Comparison of ENCODE assay signal across 17 cellular contexts in genomic region chr4:11565213-11565612, GRCh38.
DNase-seq lines count a peak whose midpoint lies in the region; ATAC-seq, FAIRE-seq and TF ChIP-seq lines count a peak whose summit lies in the region.
"Had no signal": no experiment of that assay in that cellular context is flagged by ENCODE, and none has a peak within 500 bp of the region (broad histone marks: within the 10 kb centered on the region; RNA-seq: fewer than 3 reads in every experiment).

No MANE protein-coding gene starts in this region.

- peak; percentile 39 for FAIRE-seq in GM19239 (lab: Jason Lieb, UNC)
- FAIRE-seq: A204.1, D721Med had no signal

- DNase-seq in Calu3, result no peak
- DNase-seq in GM19239 (ENCODE audit: insufficient read length, low spot score), result no peak
- DNase-seq in GM03348 (ENCODE audit: low spot score), result no peak
- DNase-seq in NCI-H1417 (lab: John Stamatoyannopoulos, UW), result no peak
- DNase-seq: ACHN; BE2C; C1 segment of cervical spinal cord; CD4-positive, CD25-positive, alpha-beta regulatory T cell; CD8-positive, alpha-beta memory T cell; COR-L47; GM23248; HFFc6 had no signal

- peak; percentile 32 for ATAC-seq in HG03432 (IDR thresholded peaks at IDR 0.05; ENCODE audit: unreplicated experiment)
- peak; percentile 34 for ATAC-seq in stimulated activated memory B cell treated with anti-CD40 and anti-IgM and Interleukin-4, amounts not matched to agents 10 μg/mL and 1 μg/mL and 100 μg/mL, for 72 hours
- no peak for ATAC-seq in GM21619 (IDR thresholded peaks at IDR 0.05; ENCODE audit: unreplicated experiment)

- CTCF ChIA-PET in Calu3 (lab: Charles Lee), result no interaction called here

- peaks cover 16% of the 10 kb centered on the region for H3K4me1 Mint-ChIP-seq in Calu3 (ENCODE audit: low read depth, unreplicated experiment)
- peaks cover 19% of the 10 kb centered on the region for H3K4me1 Mint-ChIP-seq in stimulated activated memory B cell treated with anti-CD40 and anti-IgM and Interleukin-4, amounts not matched to agents 10 μg/mL and 1 μg/mL and 100 μg/mL, for 72 hours
- H3K4me1 Mint-ChIP-seq: CD4-positive, CD25-positive, alpha-beta regulatory T cell; CD8-positive, alpha-beta memory T cell had no signal

- no peaks in the 10 kb centered on the region for H3K9me3 Mint-ChIP-seq in Calu3 (ENCODE audit: low read depth, unreplicated experiment)
- no peaks in the 10 kb centered on the region for H3K9me3 Mint-ChIP-seq in stimulated activated memory B cell treated with anti-CD40 and anti-IgM and Interleukin-4, amounts not matched to agents 10 μg/mL and 1 μg/mL and 100 μg/mL, for 72 hours

- intact Hi-C loops in Calu3 (cut with micrococcal nuclease; ENCODE audit: unreplicated experiment), result no loop called here

- no peaks in the 10 kb centered on the region for H3K27me3 Mint-ChIP-seq in Calu3 (ENCODE audit: unreplicated experiment)
- H3K27me3 Mint-ChIP-seq in stimulated activated memory B cell treated with anti-CD40 and anti-IgM and Interleukin-4, amounts not matched to agents 10 μg/mL and 1 μg/mL and 100 μg/mL, for 72 hours, result no peaks in the 10 kb centered on the region
- H3K27me3 Mint-ChIP-seq: CD4-positive, CD25-positive, alpha-beta regulatory T cell had no signal

- H3K4me3 Mint-ChIP-seq in Calu3 (ENCODE audit: low read depth, unreplicated experiment), result no peak overlapping the region
- no peak overlapping the region for H3K4me3 Mint-ChIP-seq in stimulated activated memory B cell treated with anti-CD40 and anti-IgM and Interleukin-4, amounts not matched to agents 10 μg/mL and 1 μg/mL and 100 μg/mL, for 72 hours
- H3K4me3 Mint-ChIP-seq: CD4-positive, CD25-positive, alpha-beta regulatory T cell; CD8-positive, alpha-beta memory T cell; HFFc6 had no signal

- H3K27ac Mint-ChIP-seq in Calu3 (ENCODE audit: unreplicated experiment), result peak overlapping the region; percentile 61
- no peak overlapping the region for H3K27ac Mint-ChIP-seq in stimulated activated memory B cell treated with anti-CD40 and anti-IgM and Interleukin-4, amounts not matched to agents 10 μg/mL and 1 μg/mL and 100 μg/mL, for 72 hours
- H3K27ac Mint-ChIP-seq: CD4-positive, CD25-positive, alpha-beta regulatory T cell; CD8-positive, alpha-beta memory T cell; HFFc6 had no signal

- BruUV-seq in Calu3 (replicated peaks; lab: Mats Ljungman, UMichigan), result no TSS peak

- no peaks in the 10 kb centered on the region for H3K36me3 Mint-ChIP-seq in Calu3 (ENCODE audit: insufficient read depth, unreplicated experiment)
- H3K36me3 Mint-ChIP-seq in stimulated activated memory B cell treated with anti-CD40 and anti-IgM and Interleukin-4, amounts not matched to agents 10 μg/mL and 1 μg/mL and 100 μg/mL, for 72 hours, result no peaks in the 10 kb centered on the region
- H3K36me3 Mint-ChIP-seq: CD4-positive, CD25-positive, alpha-beta regulatory T cell; CD8-positive, alpha-beta memory T cell had no signal

- no peak for TF ChIP-seq CTCF in Calu3 (IDR thresholded peaks at IDR 0.05; ENCODE audit: unreplicated experiment)
